21 cellular contexts compared by ENCODE assay signal in genomic region chr14:100611811-100612480, GRCh38. TPM values are rescaled to one million over a fixed set of nuclear protein-coding genes. Genes with fewer than 3 reads are reported as not detected.
"Had no signal": no experiment of that assay in that cellular context is flagged by ENCODE, and none has a peak within 500 bp of the region (broad histone marks: within the 10 kb centered on the region; RNA-seq: fewer than 3 reads in every experiment).

No MANE protein-coding gene starts in this region.

- H3K27ac ChIP-seq: esophagus muscularis mucosa, foreskin keratinocyte, parathyroid adenoma, skin epidermis, thyroid gland had no signal

- H3K36me3 ChIP-seq: esophagus muscularis mucosa, thyroid gland had no signal

- DNase-seq: activated B cell treated with CpG ODN at 0.5 μM for 24 hours; activated CD4-positive, alpha-beta T cell treated with anti-CD3 and anti-CD28 coated beads, Interleukin-2, amount 50 U/mL, for 1 hour; activated naive CD8-positive, alpha-beta T cell treated with anti-CD3 and anti-CD28 coated beads, Interleukin-2, amount 50 U/mL, for 24 hours; amygdala; caudate nucleus; foreskin keratinocyte; left cardiac atrium; left ventricle myocardium superior; nucleus accumbens; right cardiac atrium; stimulated activated CD4-positive, alpha-beta T cell treated with anti-CD3 and anti-CD28 coated beads, Interleukin-4, amount 100 ng/mL, for 24 hours; stimulated activated CD8-positive, alpha-beta memory T cell treated with anti-CD3 and anti-CD28 coated beads, Interleukin-4, amount 100 ng/mL, for 48 hours; stimulated activated naive CD8-positive, alpha-beta T cell treated with anti-CD3 and anti-CD28 coated beads, Interleukin-15, amount 100 ng/mL, for 72 hours; substantia nigra; T-helper 1 cell; thyroid gland had no signal

- H2AFZ ChIP-seq: parathyroid adenoma had no signal

- H3K4me1 ChIP-seq: esophagus muscularis mucosa, foreskin keratinocyte, parathyroid adenoma, thyroid gland had no signal

- H3K9ac ChIP-seq: parathyroid adenoma had no signal

- H3K27me3 ChIP-seq: thyroid gland had no signal

- H3K9me3 ChIP-seq: esophagus muscularis mucosa, thyroid gland had no signal

- ATAC-seq: activated naive CD8-positive, alpha-beta T cell treated with anti-CD3 and anti-CD28 coated beads, Interleukin-2, amount 50 U/mL, for 24 hours; left cardiac atrium; left ventricle myocardium superior; right cardiac atrium; stimulated activated memory B cell treated with anti-CD40 and anti-IgM and Interleukin-4, amounts not matched to agents 10 μg/mL and 1 μg/mL and 100 μg/mL, for 72 hours; stimulated activated naive CD8-positive, alpha-beta T cell treated with anti-CD3 and anti-CD28 coated beads, Interleukin-15, amount 100 ng/mL, for 72 hours had no signal

- H3K79me2 ChIP-seq: parathyroid adenoma had no signal

- H3K4me3 ChIP-seq: esophagus muscularis mucosa, skin epidermis, thyroid gland had no signal

RNA-seq across cellular contexts. Expression of gene BEGAIN, which starts 24.7 kb away (rescaled TPM):
- total RNA-seq: activated B cell treated with CpG ODN at 0.5 μM for 24 hours, glomerular endothelial cell had no signal
